14 cellular contexts compared by ENCODE assay signal in genomic region chrY:8582277-8582850, GRCh38.
DNase-seq lines count a peak whose midpoint lies in the region; ATAC-seq lines count a peak whose summit lies in the region.
"Had no signal": no experiment of that assay in that cellular context is flagged by ENCODE, and none has a peak within 500 bp of the region (broad histone marks: within the 10 kb centered on the region; RNA-seq: fewer than 3 reads in every experiment).

No MANE protein-coding gene starts in this region.

- DNase-seq in amygdala (lab: John Stamatoyannopoulos, UW), result peak in 29 of 56 donors; percentile 0 to 86 (median 28)
- DNase-seq in inferior parietal cortex (ENCODE audit: extremely low spot score), result peak; percentile 66
- peak; percentile 89 for DNase-seq in pons (ENCODE audit: low spot score)
- no peak for DNase-seq in NCI-H1105 treated with DMSO at 0.1 percent for 48 hours (lab: John Stamatoyannopoulos, UW)
- DNase-seq in dedifferentiated amniotic fluid mesenchymal stem cell (ENCODE audit: extremely low spot score), result no peak
- DNase-seq in UCSD-AML1 (lab: John Stamatoyannopoulos, UW; ENCODE audit: unreplicated experiment), result no peak
- DNase-seq: 8988T; Calu3; CD8-positive, alpha-beta T cell; DMS79 treated with DMSO at 0.1 percent for 48 hours; GF-D8; GM23248 had no signal

- ATAC-seq in GM21529 (IDR thresholded peaks at IDR 0.05; ENCODE audit: unreplicated experiment), result no peak
- ATAC-seq: CD8-positive, alpha-beta T cell; HepG2 had no signal

Comparison
In these comparisons a context has a peak if more than half of its experiments do, and no peak if none do; other contexts are left out.
1. DNase-seq: peak in amygdala (29 of 56), inferior parietal cortex (single experiment) and pons (single experiment); none in NCI-H1105 treated with DMSO at 0.1 percent for 48 hours (single experiment), dedifferentiated amniotic fluid mesenchymal stem cell (single experiment) and UCSD-AML1 (single experiment).